ENCODE assay signal across 26 cellular contexts in the genomic region with DNA sequence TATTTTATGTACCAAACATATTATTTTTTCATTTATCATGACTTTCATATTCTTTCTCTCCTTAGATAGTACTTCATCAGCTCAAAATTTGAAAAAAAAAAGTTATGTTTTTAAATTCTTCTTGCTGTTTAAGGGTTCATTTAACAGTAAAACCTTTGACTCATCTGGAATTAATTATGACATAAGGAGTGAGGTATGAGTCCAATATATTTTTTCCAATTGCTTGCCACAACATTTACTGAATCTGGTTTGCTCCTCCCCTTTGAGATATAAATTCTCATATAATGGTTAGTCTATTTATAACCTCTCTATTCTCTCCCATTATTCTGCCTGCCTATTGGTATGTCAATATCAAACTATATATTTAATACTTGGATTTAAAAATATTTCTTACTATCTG.
"Had no signal": no experiment of that assay in that cellular context is flagged by ENCODE, and none has a peak within 500 bp of the region (broad histone marks: within the 10 kb centered on the region; RNA-seq: fewer than 3 reads in every experiment).

No MANE protein-coding gene starts in this region.

- H3K27me3 ChIP-seq: breast epithelium, pancreas, sigmoid colon, suprapubic skin, tibial artery, upper lobe of right lung had no signal

- DNase-seq: activated B cell treated with CpG ODN at 0.5 μM for 24 hours; activated CD4-positive, alpha-beta T cell treated with anti-CD3 and anti-CD28 coated beads, Interleukin-2, amount 50 U/mL, for 1 hour; activated CD8-positive, alpha-beta T cell treated with anti-CD3 and anti-CD28 coated beads for 36 hours; activated gamma-delta T cell treated with Interleukin-2 at 50 U/mL for 16 hours; activated naive CD4-positive, alpha-beta T cell treated with anti-CD3 and anti-CD28 coated beads, Interleukin-2, amount 50 U/mL, for 16 hours; activated T-cell treated with anti-CD3 and anti-CD28 coated beads, Interleukin-2, amount 50 U/mL, for 4 hours; amniotic stem cell; central memory CD4-positive, alpha-beta T cell; head of caudate nucleus; hippocampal formation; immature natural killer cell; kidney; left colon; naive thymus-derived CD4-positive, alpha-beta T cell; nucleus accumbens; pancreas; psoas muscle; sigmoid colon; small intestine; stimulated activated naive B cell treated with anti-CD40 and anti-IgM and Interleukin-4, amounts not matched to agents 10 μg/mL and 1 μg/mL and 100 μg/mL, for 72 hours; tibial artery; upper lobe of right lung had no signal

- H3K9me3 ChIP-seq: breast epithelium, pancreas, sigmoid colon, suprapubic skin, tibial artery, upper lobe of right lung had no signal

- H3K36me3 ChIP-seq: pancreas, sigmoid colon, suprapubic skin, tibial artery, upper lobe of right lung had no signal

- ATAC-seq: activated CD8-positive, alpha-beta T cell treated with anti-CD3 and anti-CD28 coated beads for 36 hours; activated T-cell treated with anti-CD3 and anti-CD28 coated beads, Interleukin-2, amount 50 U/mL, for 4 hours; activated T-helper 17 cell treated with anti-CD3 and anti-CD28 coated beads, Interleukin-2, amount 50 U/mL, for 72 hours; esophagus mucosa; left colon; naive thymus-derived CD4-positive, alpha-beta T cell; pancreas; psoas muscle; stimulated activated naive B cell treated with anti-CD40 and anti-IgM and Interleukin-4, amounts not matched to agents 10 μg/mL and 1 μg/mL and 100 μg/mL, for 72 hours; upper lobe of right lung had no signal

- H3K27ac ChIP-seq: breast epithelium, pancreas, psoas muscle, sigmoid colon, suprapubic skin, tibial artery, upper lobe of right lung had no signal

- H3K4me3 ChIP-seq: breast epithelium, pancreas, psoas muscle, sigmoid colon, suprapubic skin, tibial artery, upper lobe of right lung had no signal

- H3K4me1 ChIP-seq: breast epithelium, psoas muscle, sigmoid colon, suprapubic skin, tibial artery, upper lobe of right lung had no signal
